ENCODE assay signal across 8 cellular contexts in the genomic region with DNA sequence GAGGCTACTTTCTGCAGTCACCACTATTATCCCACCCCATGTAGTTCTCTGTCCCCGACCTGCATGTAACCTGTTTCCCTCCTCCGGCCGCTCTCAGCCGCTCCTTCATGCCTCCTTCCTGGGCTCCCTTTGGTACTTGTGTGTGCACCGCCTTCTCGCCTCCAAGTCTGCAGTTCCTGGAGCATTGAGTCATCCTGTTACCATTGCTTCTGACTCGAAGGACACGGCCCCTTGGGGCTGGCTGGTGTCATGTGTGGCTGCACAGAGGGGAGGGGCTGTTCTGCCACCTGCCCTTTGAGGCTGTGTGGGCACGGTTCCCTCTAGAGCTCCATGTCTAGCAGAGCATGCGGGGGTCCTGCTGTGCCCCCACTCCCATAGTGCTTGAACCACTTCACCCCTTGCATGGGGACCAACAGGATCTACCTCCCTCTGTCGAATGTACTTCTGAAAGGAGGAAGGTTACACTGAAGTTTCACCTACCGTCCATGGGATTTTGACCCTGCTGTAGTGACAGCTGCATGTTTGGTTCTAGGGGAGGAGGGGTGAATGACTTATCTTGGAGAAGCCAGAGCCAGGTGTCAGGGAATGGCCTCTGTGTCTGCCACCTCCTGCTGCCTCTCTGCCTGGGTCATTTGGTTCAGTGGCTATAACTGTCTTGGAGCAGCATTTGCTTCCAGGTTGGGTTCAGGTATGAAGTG. TPM values are rescaled to one million over a fixed set of nuclear protein-coding genes. Genes with fewer than 3 reads are reported as not detected.
DNase-seq lines count a peak whose midpoint lies in the region; ATAC-seq and TF ChIP-seq lines count a peak whose summit lies in the region.

No MANE protein-coding gene starts in this region.

- H3K4me2 ChIP-seq in DND-41 (ENCODE audit: insufficient read depth, low read length) (peak overlapping the region; percentile 70), GM23338 (peak overlapping the region; percentile 66)

- H3K9me3 ChIP-seq in DND-41 (ENCODE audit: insufficient read depth, low read length, severe bottlenecking) = no peaks in the 10 kb centered on the region

- H3K4me3 ChIP-seq in DND-41 (ENCODE audit: low read depth in 1 of 2, low read length in 2 of 2) (peak overlapping the region in 1 of 2 experiments; percentile 51; a peak in 2 of 4 replicates), GM23338 (no peak overlapping the region), kidney epithelial cell (ENCODE audit: low read depth, low read length) (no peak overlapping the region)

- intact Hi-C loops in activated T-helper 1 cell treated with anti-CD3 and anti-CD28 coated beads, Interleukin-12 subunit alpha, Interleukin-12 subunit beta, Interleukin-2, Interleukin-4 antibody, amounts not matched to agents 30 ng/mL and 10 ng/mL and 1 ng/mL, durations not matched to agents 14 hours and 24 hours and 36 hours (cut with micrococcal nuclease) = loop anchor here (1.0 kb wide), 1 partner anchor 38 kb away; no protein-coding TSS in a partner anchor

- TF ChIP-seq CTCF in DND-41 (IDR thresholded peaks at IDR 0.05; ENCODE audit: borderline replicate concordance, extremely low read depth, low read length, poor library complexity, severe bottlenecking) = peak; percentile 31
- no peak for TF ChIP-seq CTCF in GM23338 (conservative IDR thresholded peaks at IDR 0.05; ENCODE audit: low read depth in 2 of 2)
- no peak for TF ChIP-seq CTCF in kidney epithelial cell (IDR thresholded peaks at IDR 0.05; ENCODE audit: insufficient read depth, low read length, poor library complexity, severe bottlenecking)

- H3K36me3 Mint-ChIP-seq in GM23338 (ENCODE audit: low read depth) = no peaks in the 10 kb centered on the region
- H3K36me3 Mint-ChIP-seq in activated T-helper 1 cell treated with anti-CD3 and anti-CD28 coated beads, Interleukin-12 subunit alpha, Interleukin-12 subunit beta, Interleukin-2, Interleukin-4 antibody, amounts not matched to agents 30 ng/mL and 10 ng/mL and 1 ng/mL, durations not matched to agents 14 hours and 24 hours and 36 hours (ENCODE audit: low read depth) = peaks cover 7% of the 10 kb centered on the region

- H2AFZ ChIP-seq in DND-41 (ENCODE audit: low read depth, low read length) = no peak overlapping the region
- no peak overlapping the region for H2AFZ ChIP-seq in GM23338

- H3K36me3 ChIP-seq in DND-41 (ENCODE audit: insufficient read depth, low read length) (no peaks in the 10 kb centered on the region), GM23338 (ENCODE audit: insufficient read depth) (no peaks in the 10 kb centered on the region), kidney epithelial cell (ENCODE audit: control insufficient read depth, insufficient read depth, low read length) (no peaks in the 10 kb centered on the region)

- H4K20me1 ChIP-seq in DND-41 (ENCODE audit: insufficient read depth, low read length) (peaks cover 24% of the 10 kb centered on the region; the same call in 1 of the 2 replicates), GM23338 (replicated peaks; ENCODE audit: insufficient read depth) (peaks cover 70% of the 10 kb centered on the region)

- H3K27me3 ChIP-seq in DND-41 (ENCODE audit: insufficient read depth, low read length, poor library complexity) = no peaks in the 10 kb centered on the region
- H3K27me3 ChIP-seq in GM23338 (ENCODE audit: insufficient read depth) = no peaks in the 10 kb centered on the region
- H3K27me3 ChIP-seq in kidney epithelial cell (ENCODE audit: control insufficient read depth, insufficient read depth, low read length) = no peaks in the 10 kb centered on the region

- peak overlapping the region; percentile 62 for H3K9ac ChIP-seq in DND-41 (ENCODE audit: low read depth, low read length)

- H3K9me3 Mint-ChIP-seq in GM23338 = no peaks in the 10 kb centered on the region
- no peaks in the 10 kb centered on the region for H3K9me3 Mint-ChIP-seq in activated T-helper 1 cell treated with anti-CD3 and anti-CD28 coated beads, Interleukin-12 subunit alpha, Interleukin-12 subunit beta, Interleukin-2, Interleukin-4 antibody, amounts not matched to agents 30 ng/mL and 10 ng/mL and 1 ng/mL, durations not matched to agents 14 hours and 24 hours and 36 hours

- H3K27me3 Mint-ChIP-seq in GM23338 (ENCODE audit: insufficient read depth, low read depth, poor library complexity) = peaks cover 19% of the 10 kb centered on the region
- no peaks in the 10 kb centered on the region for H3K27me3 Mint-ChIP-seq in activated T-helper 1 cell treated with anti-CD3 and anti-CD28 coated beads, Interleukin-12 subunit alpha, Interleukin-12 subunit beta, Interleukin-2, Interleukin-4 antibody, amounts not matched to agents 30 ng/mL and 10 ng/mL and 1 ng/mL, durations not matched to agents 14 hours and 24 hours and 36 hours (ENCODE audit: insufficient read depth)

- ATAC-seq in DND-41 (ENCODE audit: insufficient read depth, low read depth) (peak; percentile 79), GM23338 (no peak)

- H3K27ac ChIP-seq in DND-41 (ENCODE audit: low read length) = peak overlapping the region; percentile 93
- H3K27ac ChIP-seq in GM23338 (ENCODE audit: low read depth) = no peak overlapping the region

- H3K27ac Mint-ChIP-seq in GM23338 = peak overlapping the region; percentile 63; the same call in 1 of the 2 replicates
- H3K27ac Mint-ChIP-seq in activated T-helper 1 cell treated with anti-CD3 and anti-CD28 coated beads, Interleukin-12 subunit alpha, Interleukin-12 subunit beta, Interleukin-2, Interleukin-4 antibody, amounts not matched to agents 30 ng/mL and 10 ng/mL and 1 ng/mL, durations not matched to agents 14 hours and 24 hours and 36 hours = peak overlapping the region; percentile 94

- no peak overlapping the region; the same call in 2 of the 3 replicates for H3K4me3 Mint-ChIP-seq in GM23338
- H3K4me3 Mint-ChIP-seq in activated T-helper 1 cell treated with anti-CD3 and anti-CD28 coated beads, Interleukin-12 subunit alpha, Interleukin-12 subunit beta, Interleukin-2, Interleukin-4 antibody, amounts not matched to agents 30 ng/mL and 10 ng/mL and 1 ng/mL, durations not matched to agents 14 hours and 24 hours and 36 hours = peak overlapping the region; percentile 76

- H3K79me2 ChIP-seq in DND-41 (ENCODE audit: insufficient read depth, low read length) = peaks cover 92% of the 10 kb centered on the region
- H3K79me2 ChIP-seq in GM23338 (replicated peaks; ENCODE audit: insufficient read depth) = peaks cover 100% of the 10 kb centered on the region

- H3K4me1 ChIP-seq in DND-41 (ENCODE audit: insufficient read depth, low read length) = peaks cover 99% of the 10 kb centered on the region
- peaks cover 83% of the 10 kb centered on the region for H3K4me1 ChIP-seq in GM23338 (ENCODE audit: insufficient read depth)

- DNase-seq in DND-41 = peak; percentile 89
- no peak for DNase-seq in GM23338 (ENCODE audit: low spot score)
- DNase-seq in NCI-H69 (lab: John Stamatoyannopoulos, UW) = peak; percentile 62
- DNase-seq in activated T-helper 1 cell treated with anti-CD3 and anti-CD28 coated beads, Interleukin-12 subunit alpha, Interleukin-12 subunit beta, Interleukin-2, Interleukin-4 antibody, amounts not matched to agents 30 ng/mL and 10 ng/mL and 1 ng/mL, durations not matched to agents 14 hours and 24 hours and 36 hours (ENCODE audit: low spot score) = peak; percentile 57
- peak; percentile 63 for DNase-seq in kidney epithelial cell (ENCODE audit: low read depth)
- DNase-seq in stimulated activated CD8-positive, alpha-beta memory T cell treated with anti-CD3 and anti-CD28 coated beads, Interleukin-7, amount 100 ng/mL, for 4 hours (ENCODE audit: low read depth in 2 of 2) = peak; percentile 31 to 47
- no peak for DNase-seq in DMS114 treated with DMSO at 0.1 percent for 48 hours (lab: John Stamatoyannopoulos, UW; ENCODE audit: unreplicated experiment)
- DNase-seq in COR-L47 (lab: John Stamatoyannopoulos, UW) = no peak

- H3K9me2 ChIP-seq in GM23338 (ENCODE audit: insufficient read depth) = no peaks in the 10 kb centered on the region

- H3F3A ChIP-seq in GM23338 (replicated peaks; ENCODE audit: low read depth) = 0 out of 2 replicates have a peak, but pooled peaks cover 4% of the 10 kb centered on the region

- H3K4me1 Mint-ChIP-seq in GM23338 = peaks cover 90% of the 10 kb centered on the region
- peaks cover 92% of the 10 kb centered on the region for H3K4me1 Mint-ChIP-seq in activated T-helper 1 cell treated with anti-CD3 and anti-CD28 coated beads, Interleukin-12 subunit alpha, Interleukin-12 subunit beta, Interleukin-2, Interleukin-4 antibody, amounts not matched to agents 30 ng/mL and 10 ng/mL and 1 ng/mL, durations not matched to agents 14 hours and 24 hours and 36 hours (ENCODE audit: low read depth)

TF ChIP-seq in GM23338, 12 proteins besides CTCF, POLR2A, EP300 and RAD21 (continues in another document):
- TF ChIP-seq, protein P1, sequence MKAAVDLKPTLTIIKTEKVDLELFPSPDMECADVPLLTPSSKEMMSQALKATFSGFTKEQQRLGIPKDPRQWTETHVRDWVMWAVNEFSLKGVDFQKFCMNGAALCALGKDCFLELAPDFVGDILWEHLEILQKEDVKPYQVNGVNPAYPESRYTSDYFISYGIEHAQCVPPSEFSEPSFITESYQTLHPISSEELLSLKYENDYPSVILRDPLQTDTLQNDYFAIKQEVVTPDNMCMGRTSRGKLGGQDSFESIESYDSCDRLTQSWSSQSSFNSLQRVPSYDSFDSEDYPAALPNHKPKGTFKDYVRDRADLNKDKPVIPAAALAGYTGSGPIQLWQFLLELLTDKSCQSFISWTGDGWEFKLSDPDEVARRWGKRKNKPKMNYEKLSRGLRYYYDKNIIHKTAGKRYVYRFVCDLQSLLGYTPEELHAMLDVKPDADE (IDR thresholded peaks at IDR 0.05) = no peak
- no peak for TF ChIP-seq ZNF331 (CRISPR knock-in tag; IDR thresholded peaks at IDR 0.05; ENCODE audit: low read depth)

RNA-seq across cellular contexts. Expression of a gene that starts 39.6 kb away (rescaled TPM):
- 101 and 121 TPM in 2 replicates for total RNA-seq in GM23338 (2014; rRNA removed; shearing (Covaris generic))
- 15.6 and 17.7 TPM in 2 replicates for polyA plus RNA-seq in GM23338 (2016; fragmentation: Nextera tagmentation; extraction: Ambion mirVana)
- 56.8 and 62.0 TPM in 2 replicates for total RNA-seq in activated T-helper 1 cell treated with anti-CD3 and anti-CD28 coated beads, Interleukin-12 subunit alpha, Interleukin-12 subunit beta, Interleukin-2, Interleukin-4 antibody, amounts not matched to agents 30 ng/mL and 10 ng/mL and 1 ng/mL, durations not matched to agents 14 hours and 24 hours and 36 hours
- total RNA-seq in kidney epithelial cell = 42.5 and 44.2 TPM in 2 replicates

Comparison
In these comparisons a context has a peak if more than half of its experiments do, and no peak if none do; other contexts are left out.
1. DNase-seq: peak in DND-41 (single experiment), NCI-H69 (single experiment), activated T-helper 1 cell treated with anti-CD3 and anti-CD28 coated beads, Interleukin-12 subunit alpha, Interleukin-12 subunit beta, Interleukin-2, Interleukin-4 antibody, amounts not matched to agents 30 ng/mL and 10 ng/mL and 1 ng/mL, durations not matched to agents 14 hours and 24 hours and 36 hours (single experiment), kidney epithelial cell (single experiment) and stimulated activated CD8-positive, alpha-beta memory T cell treated with anti-CD3 and anti-CD28 coated beads, Interleukin-7, amount 100 ng/mL, for 4 hours (2 of 2); none in GM23338 (single experiment), DMS114 treated with DMSO at 0.1 percent for 48 hours (single experiment) and COR-L47 (single experiment).